ENCODE assay signal across 8 cellular contexts in the genomic region with DNA sequence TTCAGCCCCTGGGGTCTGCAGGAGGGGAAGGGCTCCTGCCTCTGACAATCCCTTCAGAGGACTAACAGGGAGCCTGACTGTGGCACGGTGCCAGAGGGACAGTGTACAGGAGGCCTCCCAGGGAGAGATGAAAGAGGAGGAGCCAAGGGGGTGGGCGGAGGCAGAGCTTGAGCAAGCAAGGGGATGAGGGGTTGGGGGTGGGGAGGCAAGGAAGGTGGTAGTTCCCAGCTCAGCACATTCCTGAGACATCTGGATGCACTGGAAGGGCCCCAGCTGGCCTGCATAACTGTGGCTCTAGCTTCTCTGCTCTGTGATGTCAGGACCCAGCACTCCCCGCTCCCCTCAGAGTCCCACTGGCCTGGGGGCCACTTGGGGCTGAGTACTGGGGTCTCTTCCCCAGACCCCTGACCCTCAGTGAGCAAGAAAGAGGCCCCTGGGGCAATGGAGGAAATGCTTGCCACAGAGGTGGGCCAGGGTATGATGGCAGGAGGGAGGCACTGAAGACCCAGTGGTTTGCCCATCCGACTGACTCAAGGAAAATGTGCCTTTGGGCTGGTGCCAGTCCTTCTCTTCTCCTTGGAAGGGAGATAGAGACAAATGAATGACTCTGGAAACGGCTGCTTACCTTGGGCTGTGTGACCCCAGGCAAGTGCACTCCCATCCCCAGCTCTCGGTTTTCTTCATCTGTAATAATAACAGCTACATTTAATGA. TPM values are rescaled to one million over a fixed set of nuclear protein-coding genes. Genes with fewer than 3 reads are reported as not detected.
DNase-seq lines count a peak whose midpoint lies in the region; ATAC-seq, FAIRE-seq and TF ChIP-seq lines count a peak whose summit lies in the region.

No MANE protein-coding gene starts in this region.

- H3K27me3 ChIP-seq in pancreas, result no peaks in the 10 kb centered on the region

- no peaks in the 10 kb centered on the region for H3K9me3 ChIP-seq in pancreas

- 71 to 76% methylated on average over 6 of the region's 6 CpGs for WGBS in pancreas, 2 donors

- peaks cover 0 to 10% (median 7%) of the 10 kb centered on the region in 3 donors for H3K4me1 ChIP-seq in pancreas

- intact Hi-C loops in pancreas (cut with DNase I), result no loop called here

- no peak for TF ChIP-seq CTCF in pancreas (IDR thresholded peaks at IDR 0.05)

- peak overlapping the region in 1 of 4 donors; percentile 8 for H3K27ac ChIP-seq in pancreas

- DNase-seq in EH (ENCODE audit: low read depth), result peak; percentile 99
- DNase-seq in NCI-H82 treated with DMSO at 0.1 percent for 48 hours (lab: John Stamatoyannopoulos, UW; ENCODE audit: unreplicated experiment), result peak; percentile 77
- DNase-seq in fibroblast of gingiva (ENCODE audit: low read depth), result peak; percentile 99
- DNase-seq in pancreas, result peak in 5 of 6 donors; percentile 62 to 91 (median 80)
- no peak for DNase-seq in 8988T
- DNase-seq in C1 segment of cervical spinal cord (lab: John Stamatoyannopoulos, UW), result no peak

- ATAC-seq in pancreas, result peak in 3 of 4 donors; percentile 19 to 37 (median 33)
- ATAC-seq in HG03571 (IDR thresholded peaks at IDR 0.05; ENCODE audit: unreplicated experiment), result no peak
- no peak for ATAC-seq in GM18520 (IDR thresholded peaks at IDR 0.05; ENCODE audit: unreplicated experiment)

- FAIRE-seq in pancreas (lab: Jason Lieb, UNC), result no peak

- peaks cover 0 to 27% (median 0%) of the 10 kb centered on the region in 3 donors for H3K36me3 ChIP-seq in pancreas

- H3K4me3 ChIP-seq in pancreas, result no peak overlapping the region

RNA-seq across cellular contexts. Expression of gene CREB3L1, which starts 13.3 kb away (rescaled TPM):
- 100 to 1,000 TPM in 1 of 6 donors, 10 to 100 TPM in 5; 26.3 to 129 (median 47.9) TPM for total RNA-seq in pancreas
- 10 to 100 TPM; 40.1 to 59.1 TPM for polyA plus RNA-seq in pancreas

RNA-seq across cellular contexts. Expression of gene DGKZ, which starts 56.5 kb away (rescaled TPM):
- 10 to 100 TPM; 34.1 to 46.3 (median 35.0) TPM for total RNA-seq in pancreas
- 10 to 100 TPM; 81.1 to 88.8 TPM for polyA plus RNA-seq in pancreas

Comparison
In these comparisons a context has a peak if more than half of its experiments do, and no peak if none do; other contexts are left out.
1. DNase-seq: peak in EH (single experiment), NCI-H82 treated with DMSO at 0.1 percent for 48 hours (single experiment), fibroblast of gingiva (single experiment) and pancreas (5 of 6); none in 8988T (single experiment) and C1 segment of cervical spinal cord (0 of 14).
2. ATAC-seq: peak in pancreas (3 of 4); none in HG03571 (single experiment) and GM18520 (single experiment).